ENCODE assay signal across 7 cellular contexts in genomic region chr10:86139066-86139657, GRCh38.
DNase-seq lines count a peak whose midpoint lies in the region; ATAC-seq and TF ChIP-seq lines count a peak whose summit lies in the region.

No MANE protein-coding gene starts in this region.

- H3K27ac Mint-ChIP-seq in brain, result no peak overlapping the region

- H3K36me3 Mint-ChIP-seq in brain, result no peaks in the 10 kb centered on the region

- no peaks in the 10 kb centered on the region for H3K27me3 Mint-ChIP-seq in brain

- no peak for TF ChIP-seq EP300 in Ishikawa (IDR thresholded peaks at IDR 0.05; ENCODE audit: borderline replicate concordance)

- no peak for ATAC-seq in HG03108 (IDR thresholded peaks at IDR 0.05; ENCODE audit: unreplicated experiment)
- no peak for ATAC-seq in GM21515 (IDR thresholded peaks at IDR 0.05; ENCODE audit: unreplicated experiment)

- TF ChIP-seq RAD21 in Ishikawa (IDR thresholded peaks at IDR 0.05; ENCODE audit: low read depth), result peak; percentile 61

- peak; percentile 61 for DNase-seq in GM10266 (ENCODE audit: extremely low spot score)
- DNase-seq in retinal pigment epithelial cell (ENCODE audit: low read depth), result no peak
- DNase-seq in cerebellum (ENCODE audit: low spot score), result no peak

- H3K9me3 Mint-ChIP-seq in brain, result no peaks in the 10 kb centered on the region

- TF ChIP-seq CTCF in GM10266 (IDR thresholded peaks at IDR 0.05; ENCODE audit: control insufficient read depth, insufficient read depth, low read depth, missing control alignments) (peak; percentile 72), brain (conservative IDR thresholded peaks at IDR 0.05) (peak; percentile 44 to 66), retinal pigment epithelial cell (conservative IDR thresholded peaks at IDR 0.05; ENCODE audit: low read depth, low read length) (peak; percentile 1)

- peaks cover 7% of the 10 kb centered on the region for H3K4me1 Mint-ChIP-seq in brain

- no peak overlapping the region for H3K4me3 ChIP-seq in retinal pigment epithelial cell (ENCODE audit: low read length)

- H3K4me3 Mint-ChIP-seq in brain, result no peak overlapping the region

TF ChIP-seq in Ishikawa, 13 proteins besides CTCF, POLR2A, EP300 and RAD21:
- TF ChIP-seq MAX (IDR thresholded peaks at IDR 0.05) (no peak), NFIC (IDR thresholded peaks at IDR 0.05) (peak; percentile 34; the same call in 1 of the 2 replicates)

Comparison
In these comparisons a context has a peak if more than half of its experiments do, and no peak if none do; other contexts are left out.
1. CTCF ChIP-seq: peak in every context shown above with its lines; median percentile 72 in GM10266; 55 in brain; 1 in retinal pigment epithelial cell.